Comparison of ENCODE assay signal across 8 cellular contexts in genomic region chr13:27476943-27477681, GRCh38. TPM values are rescaled to one million over a fixed set of nuclear protein-coding genes. Genes with fewer than 3 reads are reported as not detected.
DNase-seq lines count a peak whose midpoint lies in the region; ATAC-seq and TF ChIP-seq lines count a peak whose summit lies in the region.

No MANE protein-coding gene starts in this region.

- H3K27me3 ChIP-seq in transverse colon = no peaks in the 10 kb centered on the region

- no peaks in the 10 kb centered on the region for H3K36me3 ChIP-seq in transverse colon

- no peaks in the 10 kb centered on the region for H3K4me1 ChIP-seq in transverse colon

- in situ Hi-C loops in transverse colon (cut with MboI; ENCODE audit: low pct_ligation_motif_present in 1 of 4, low pct_unique_long_range_greater_than_20kb in 1 of 4, low sequenced_read_pairs in 3 of 4) = no loop called here

- WGBS in transverse colon (ENCODE audit: low coverage in 1 of 2), 2 donors = 53 to 90% methylated on average over 2 to 10 of the region's 10 CpGs

- ATAC-seq in HG02840 (IDR thresholded peaks at IDR 0.05; ENCODE audit: low FRiP score, unreplicated experiment) = peak; percentile 61
- no peak for ATAC-seq in GM19328 (IDR thresholded peaks at IDR 0.05; ENCODE audit: unreplicated experiment)
- ATAC-seq in left cardiac atrium = no peak

- H3K27ac ChIP-seq in transverse colon = no peak overlapping the region

- intact Hi-C loops in transverse colon (cut with DNase I; ENCODE audit: low total_unique reads) (no loop called here), left cardiac atrium (cut with DNase I) (no loop called here)

- no peak for TF ChIP-seq EP300 in transverse colon (IDR thresholded peaks at IDR 0.05; ENCODE audit: low read depth)

- no peak overlapping the region for H3K4me3 ChIP-seq in transverse colon

- no peaks in the 10 kb centered on the region for H3K9me3 ChIP-seq in transverse colon

- no peak for TF ChIP-seq CTCF in transverse colon (IDR thresholded peaks at IDR 0.05)

- TF ChIP-seq POLR2A in transverse colon (IDR thresholded peaks at IDR 0.05) = no peak

- DNase-seq in activated effector memory CD4-positive, alpha-beta T cell treated with anti-CD3 and anti-CD28 coated beads, Interleukin-2, amount 50 U/mL, for 16 hours = peak; percentile 68
- no peak for DNase-seq in activated effector memory CD4-positive, alpha-beta T cell treated with Interleukin-2 at 50 U/mL for 16 hours
- DNase-seq in NCI-H774 (lab: John Stamatoyannopoulos, UW) (peak; percentile 12), fibroblast of peridontal ligament (ENCODE audit: extremely low read depth) (peak; percentile 18), transverse colon (no peak), left cardiac atrium (no peak)

RNA-seq across cellular contexts. Expression of gene MTIF3, which starts 26.7 kb away (rescaled TPM):
- total RNA-seq in transverse colon = 10 to 100 TPM; 27.7 to 98.3 (median 66.7) TPM
- 100 to 1,000 TPM in 1 of 2 donors, 10 to 100 TPM in 1; 91.0 to 101 TPM for total RNA-seq in left cardiac atrium

RNA-seq across cellular contexts. Expression of gene GTF3A, which starts 52.7 kb away (rescaled TPM):
- total RNA-seq in transverse colon (100 to 1,000 TPM in 1 of 4 donors, 10 to 100 TPM in 3; 43.1 to 195 (median 60.0) TPM), left cardiac atrium (100 to 1,000 TPM; 159 to 172 TPM)

Comparison
In these comparisons a context has a peak if more than half of its experiments do, and no peak if none do; other contexts are left out.
1. DNase-seq: peak in activated effector memory CD4-positive, alpha-beta T cell treated with anti-CD3 and anti-CD28 coated beads, Interleukin-2, amount 50 U/mL, for 16 hours (single experiment), NCI-H774 (single experiment) and fibroblast of peridontal ligament (single experiment); none in activated effector memory CD4-positive, alpha-beta T cell treated with Interleukin-2 at 50 U/mL for 16 hours (single experiment), transverse colon (single experiment) and left cardiac atrium (single experiment).